ENCODE assay signal across 1 cellular context in the genomic region with DNA sequence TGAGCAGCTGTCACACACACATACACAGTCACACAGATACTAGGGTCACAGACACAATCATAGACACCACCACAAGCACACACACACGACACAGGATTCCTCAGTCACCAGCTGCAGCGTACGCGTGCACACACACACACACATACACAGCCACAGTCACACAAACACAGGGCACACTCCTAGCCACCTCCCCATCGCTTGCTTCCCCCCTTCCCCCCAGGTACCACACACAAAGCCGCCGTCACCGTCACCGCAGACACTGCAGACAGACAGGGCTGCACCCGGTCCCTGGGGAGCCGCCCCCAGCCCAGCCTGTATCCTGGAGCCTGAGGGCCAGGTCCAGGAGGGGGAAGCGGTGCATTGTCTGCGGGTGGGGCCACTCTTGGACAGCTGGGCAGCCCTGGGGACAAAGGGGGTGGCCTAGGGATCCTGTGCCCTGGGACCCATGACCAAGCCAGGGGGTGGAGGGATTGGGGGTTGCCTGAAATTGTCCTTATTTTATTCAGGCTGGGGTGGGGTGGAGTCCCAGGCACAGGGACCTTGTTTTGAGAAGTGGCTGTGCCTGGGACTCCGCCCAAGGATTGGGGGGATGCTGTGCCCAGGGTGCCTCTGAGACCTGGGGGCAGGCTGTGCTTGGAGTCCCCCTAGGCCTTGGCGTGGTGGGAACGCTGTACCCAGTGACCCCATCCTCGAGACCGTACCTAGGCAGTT.
TF ChIP-seq lines count a peak whose summit lies in the region.

No MANE protein-coding gene starts in this region.

TF ChIP-seq in K562, 482 proteins besides CTCF, POLR2A, EP300 and RAD21 (continued from another document and continues in another):
- TF ChIP-seq, protein P1, sequence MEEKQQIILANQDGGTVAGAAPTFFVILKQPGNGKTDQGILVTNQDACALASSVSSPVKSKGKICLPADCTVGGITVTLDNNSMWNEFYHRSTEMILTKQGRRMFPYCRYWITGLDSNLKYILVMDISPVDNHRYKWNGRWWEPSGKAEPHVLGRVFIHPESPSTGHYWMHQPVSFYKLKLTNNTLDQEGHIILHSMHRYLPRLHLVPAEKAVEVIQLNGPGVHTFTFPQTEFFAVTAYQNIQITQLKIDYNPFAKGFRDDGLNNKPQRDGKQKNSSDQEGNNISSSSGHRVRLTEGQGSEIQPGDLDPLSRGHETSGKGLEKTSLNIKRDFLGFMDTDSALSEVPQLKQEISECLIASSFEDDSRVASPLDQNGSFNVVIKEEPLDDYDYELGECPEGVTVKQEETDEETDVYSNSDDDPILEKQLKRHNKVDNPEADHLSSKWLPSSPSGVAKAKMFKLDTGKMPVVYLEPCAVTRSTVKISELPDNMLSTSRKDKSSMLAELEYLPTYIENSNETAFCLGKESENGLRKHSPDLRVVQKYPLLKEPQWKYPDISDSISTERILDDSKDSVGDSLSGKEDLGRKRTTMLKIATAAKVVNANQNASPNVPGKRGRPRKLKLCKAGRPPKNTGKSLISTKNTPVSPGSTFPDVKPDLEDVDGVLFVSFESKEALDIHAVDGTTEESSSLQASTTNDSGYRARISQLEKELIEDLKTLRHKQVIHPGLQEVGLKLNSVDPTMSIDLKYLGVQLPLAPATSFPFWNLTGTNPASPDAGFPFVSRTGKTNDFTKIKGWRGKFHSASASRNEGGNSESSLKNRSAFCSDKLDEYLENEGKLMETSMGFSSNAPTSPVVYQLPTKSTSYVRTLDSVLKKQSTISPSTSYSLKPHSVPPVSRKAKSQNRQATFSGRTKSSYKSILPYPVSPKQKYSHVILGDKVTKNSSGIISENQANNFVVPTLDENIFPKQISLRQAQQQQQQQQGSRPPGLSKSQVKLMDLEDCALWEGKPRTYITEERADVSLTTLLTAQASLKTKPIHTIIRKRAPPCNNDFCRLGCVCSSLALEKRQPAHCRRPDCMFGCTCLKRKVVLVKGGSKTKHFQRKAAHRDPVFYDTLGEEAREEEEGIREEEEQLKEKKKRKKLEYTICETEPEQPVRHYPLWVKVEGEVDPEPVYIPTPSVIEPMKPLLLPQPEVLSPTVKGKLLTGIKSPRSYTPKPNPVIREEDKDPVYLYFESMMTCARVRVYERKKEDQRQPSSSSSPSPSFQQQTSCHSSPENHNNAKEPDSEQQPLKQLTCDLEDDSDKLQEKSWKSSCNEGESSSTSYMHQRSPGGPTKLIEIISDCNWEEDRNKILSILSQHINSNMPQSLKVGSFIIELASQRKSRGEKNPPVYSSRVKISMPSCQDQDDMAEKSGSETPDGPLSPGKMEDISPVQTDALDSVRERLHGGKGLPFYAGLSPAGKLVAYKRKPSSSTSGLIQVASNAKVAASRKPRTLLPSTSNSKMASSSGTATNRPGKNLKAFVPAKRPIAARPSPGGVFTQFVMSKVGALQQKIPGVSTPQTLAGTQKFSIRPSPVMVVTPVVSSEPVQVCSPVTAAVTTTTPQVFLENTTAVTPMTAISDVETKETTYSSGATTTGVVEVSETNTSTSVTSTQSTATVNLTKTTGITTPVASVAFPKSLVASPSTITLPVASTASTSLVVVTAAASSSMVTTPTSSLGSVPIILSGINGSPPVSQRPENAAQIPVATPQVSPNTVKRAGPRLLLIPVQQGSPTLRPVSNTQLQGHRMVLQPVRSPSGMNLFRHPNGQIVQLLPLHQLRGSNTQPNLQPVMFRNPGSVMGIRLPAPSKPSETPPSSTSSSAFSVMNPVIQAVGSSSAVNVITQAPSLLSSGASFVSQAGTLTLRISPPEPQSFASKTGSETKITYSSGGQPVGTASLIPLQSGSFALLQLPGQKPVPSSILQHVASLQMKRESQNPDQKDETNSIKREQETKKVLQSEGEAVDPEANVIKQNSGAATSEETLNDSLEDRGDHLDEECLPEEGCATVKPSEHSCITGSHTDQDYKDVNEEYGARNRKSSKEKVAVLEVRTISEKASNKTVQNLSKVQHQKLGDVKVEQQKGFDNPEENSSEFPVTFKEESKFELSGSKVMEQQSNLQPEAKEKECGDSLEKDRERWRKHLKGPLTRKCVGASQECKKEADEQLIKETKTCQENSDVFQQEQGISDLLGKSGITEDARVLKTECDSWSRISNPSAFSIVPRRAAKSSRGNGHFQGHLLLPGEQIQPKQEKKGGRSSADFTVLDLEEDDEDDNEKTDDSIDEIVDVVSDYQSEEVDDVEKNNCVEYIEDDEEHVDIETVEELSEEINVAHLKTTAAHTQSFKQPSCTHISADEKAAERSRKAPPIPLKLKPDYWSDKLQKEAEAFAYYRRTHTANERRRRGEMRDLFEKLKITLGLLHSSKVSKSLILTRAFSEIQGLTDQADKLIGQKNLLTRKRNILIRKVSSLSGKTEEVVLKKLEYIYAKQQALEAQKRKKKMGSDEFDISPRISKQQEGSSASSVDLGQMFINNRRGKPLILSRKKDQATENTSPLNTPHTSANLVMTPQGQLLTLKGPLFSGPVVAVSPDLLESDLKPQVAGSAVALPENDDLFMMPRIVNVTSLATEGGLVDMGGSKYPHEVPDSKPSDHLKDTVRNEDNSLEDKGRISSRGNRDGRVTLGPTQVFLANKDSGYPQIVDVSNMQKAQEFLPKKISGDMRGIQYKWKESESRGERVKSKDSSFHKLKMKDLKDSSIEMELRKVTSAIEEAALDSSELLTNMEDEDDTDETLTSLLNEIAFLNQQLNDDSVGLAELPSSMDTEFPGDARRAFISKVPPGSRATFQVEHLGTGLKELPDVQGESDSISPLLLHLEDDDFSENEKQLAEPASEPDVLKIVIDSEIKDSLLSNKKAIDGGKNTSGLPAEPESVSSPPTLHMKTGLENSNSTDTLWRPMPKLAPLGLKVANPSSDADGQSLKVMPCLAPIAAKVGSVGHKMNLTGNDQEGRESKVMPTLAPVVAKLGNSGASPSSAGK (IDR thresholded peaks at IDR 0.05), result no peak
- TF ChIP-seq ZKSCAN3 (CRISPR knock-in tag; IDR thresholded peaks at IDR 0.05), result no peak
- TF ChIP-seq TAF7 (tag; IDR thresholded peaks at IDR 0.05), result no peak
- TF ChIP-seq PML (IDR thresholded peaks at IDR 0.05; ENCODE audit: low read length), result no peak
- no peak for TF ChIP-seq RCOR1 (IDR thresholded peaks at IDR 0.05; ENCODE audit: borderline replicate concordance in 1 of 2, low read depth in 2 of 2, low read length in 2 of 2)
- TF ChIP-seq CBFA2T2 (conservative IDR thresholded peaks at IDR 0.05), result no peak
- TF ChIP-seq ZNF561 (CRISPR knock-in tag; conservative IDR thresholded peaks at IDR 0.05), result no peak
- TF ChIP-seq FIP1L1 (IDR thresholded peaks at IDR 0.05; ENCODE audit: low read depth, low read length, poor library complexity, severe bottlenecking), result peak; percentile 52
- TF ChIP-seq ZSCAN29 (IDR thresholded peaks at IDR 0.05), result no peak
- TF ChIP-seq ZBTB17 (CRISPR knock-in tag; IDR thresholded peaks at IDR 0.05), result no peak
- TF ChIP-seq, protein P2, sequence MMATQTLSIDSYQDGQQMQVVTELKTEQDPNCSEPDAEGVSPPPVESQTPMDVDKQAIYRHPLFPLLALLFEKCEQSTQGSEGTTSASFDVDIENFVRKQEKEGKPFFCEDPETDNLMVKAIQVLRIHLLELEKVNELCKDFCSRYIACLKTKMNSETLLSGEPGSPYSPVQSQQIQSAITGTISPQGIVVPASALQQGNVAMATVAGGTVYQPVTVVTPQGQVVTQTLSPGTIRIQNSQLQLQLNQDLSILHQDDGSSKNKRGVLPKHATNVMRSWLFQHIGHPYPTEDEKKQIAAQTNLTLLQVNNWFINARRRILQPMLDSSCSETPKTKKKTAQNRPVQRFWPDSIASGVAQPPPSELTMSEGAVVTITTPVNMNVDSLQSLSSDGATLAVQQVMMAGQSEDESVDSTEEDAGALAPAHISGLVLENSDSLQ (IDR thresholded peaks at IDR 0.05), result 0 out of 2 replicates have a peak, but pooled peaks have one; percentile 30
- TF ChIP-seq DNMT1 (IDR thresholded peaks at IDR 0.05), result no peak
- TF ChIP-seq CXXC5 (CRISPR knock-in tag; IDR thresholded peaks at IDR 0.05), result 0 out of 2 replicates have a peak, but pooled peaks have one; percentile 6
- TF ChIP-seq, protein P3, sequence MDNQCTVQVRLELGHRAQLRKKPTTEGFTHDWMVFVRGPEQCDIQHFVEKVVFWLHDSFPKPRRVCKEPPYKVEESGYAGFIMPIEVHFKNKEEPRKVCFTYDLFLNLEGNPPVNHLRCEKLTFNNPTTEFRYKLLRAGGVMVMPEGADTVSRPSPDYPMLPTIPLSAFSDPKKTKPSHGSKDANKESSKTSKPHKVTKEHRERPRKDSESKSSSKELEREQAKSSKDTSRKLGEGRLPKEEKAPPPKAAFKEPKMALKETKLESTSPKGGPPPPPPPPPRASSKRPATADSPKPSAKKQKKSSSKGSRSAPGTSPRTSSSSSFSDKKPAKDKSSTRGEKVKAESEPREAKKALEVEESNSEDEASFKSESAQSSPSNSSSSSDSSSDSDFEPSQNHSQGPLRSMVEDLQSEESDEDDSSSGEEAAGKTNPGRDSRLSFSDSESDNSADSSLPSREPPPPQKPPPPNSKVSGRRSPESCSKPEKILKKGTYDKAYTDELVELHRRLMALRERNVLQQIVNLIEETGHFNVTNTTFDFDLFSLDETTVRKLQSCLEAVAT (IDR thresholded peaks at IDR 0.05), result peak; percentile 26 to 63; a peak in 3 of 4 replicates
- TF ChIP-seq, protein P4, sequence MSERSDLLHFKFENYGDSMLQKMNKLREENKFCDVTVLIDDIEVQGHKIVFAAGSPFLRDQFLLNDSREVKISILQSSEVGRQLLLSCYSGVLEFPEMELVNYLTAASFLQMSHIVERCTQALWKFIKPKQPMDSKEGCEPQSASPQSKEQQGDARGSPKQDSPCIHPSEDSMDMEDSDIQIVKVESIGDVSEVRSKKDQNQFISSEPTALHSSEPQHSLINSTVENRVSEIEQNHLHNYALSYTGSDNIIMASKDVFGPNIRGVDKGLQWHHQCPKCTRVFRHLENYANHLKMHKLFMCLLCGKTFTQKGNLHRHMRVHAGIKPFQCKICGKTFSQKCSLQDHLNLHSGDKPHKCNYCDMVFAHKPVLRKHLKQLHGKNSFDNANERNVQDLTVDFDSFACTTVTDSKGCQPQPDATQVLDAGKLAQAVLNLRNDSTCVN (CRISPR knock-in tag; IDR thresholded peaks at IDR 0.05), result peak; percentile 86; the same call in 1 of the 2 replicates
- peak; percentile 68 for TF ChIP-seq POLR2G (IDR thresholded peaks at IDR 0.05; ENCODE audit: low read depth, low read length)
- TF ChIP-seq CREBBP (IDR thresholded peaks at IDR 0.05; ENCODE audit: low read depth, low read length), result no peak
- TF ChIP-seq, protein P5, sequence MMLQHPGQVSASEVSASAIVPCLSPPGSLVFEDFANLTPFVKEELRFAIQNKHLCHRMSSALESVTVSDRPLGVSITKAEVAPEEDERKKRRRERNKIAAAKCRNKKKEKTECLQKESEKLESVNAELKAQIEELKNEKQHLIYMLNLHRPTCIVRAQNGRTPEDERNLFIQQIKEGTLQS (IDR thresholded peaks at IDR 0.05), result no peak
- TF ChIP-seq, protein P5 (CRISPR knock-in tag; conservative IDR thresholded peaks at IDR 0.05), result no peak
- 0 out of 2 replicates have a peak, but pooled peaks have one; percentile 31 for TF ChIP-seq SMARCE1 (IDR thresholded peaks at IDR 0.05)
- TF ChIP-seq, protein P6, sequence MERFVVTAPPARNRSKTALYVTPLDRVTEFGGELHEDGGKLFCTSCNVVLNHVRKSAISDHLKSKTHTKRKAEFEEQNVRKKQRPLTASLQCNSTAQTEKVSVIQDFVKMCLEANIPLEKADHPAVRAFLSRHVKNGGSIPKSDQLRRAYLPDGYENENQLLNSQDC (CRISPR knock-in tag; IDR thresholded peaks at IDR 0.05), result no peak
- TF ChIP-seq, protein P7, sequence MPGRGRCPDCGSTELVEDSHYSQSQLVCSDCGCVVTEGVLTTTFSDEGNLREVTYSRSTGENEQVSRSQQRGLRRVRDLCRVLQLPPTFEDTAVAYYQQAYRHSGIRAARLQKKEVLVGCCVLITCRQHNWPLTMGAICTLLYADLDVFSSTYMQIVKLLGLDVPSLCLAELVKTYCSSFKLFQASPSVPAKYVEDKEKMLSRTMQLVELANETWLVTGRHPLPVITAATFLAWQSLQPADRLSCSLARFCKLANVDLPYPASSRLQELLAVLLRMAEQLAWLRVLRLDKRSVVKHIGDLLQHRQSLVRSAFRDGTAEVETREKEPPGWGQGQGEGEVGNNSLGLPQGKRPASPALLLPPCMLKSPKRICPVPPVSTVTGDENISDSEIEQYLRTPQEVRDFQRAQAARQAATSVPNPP (IDR thresholded peaks at IDR 0.05; ENCODE audit: borderline replicate concordance, insufficient read depth, insufficient read length), result no peak
- TF ChIP-seq MYC (IDR thresholded peaks at IDR 0.05; ENCODE audit: low read depth, low read length), result no peak
- no peak for TF ChIP-seq MYC (CRISPR knock-in tag; IDR thresholded peaks at IDR 0.05; ENCODE audit: borderline replicate concordance, low read depth)
- TF ChIP-seq SMAD2 (IDR thresholded peaks at IDR 0.05; ENCODE audit: low read depth, low read length), result no peak
- TF ChIP-seq, protein P8, sequence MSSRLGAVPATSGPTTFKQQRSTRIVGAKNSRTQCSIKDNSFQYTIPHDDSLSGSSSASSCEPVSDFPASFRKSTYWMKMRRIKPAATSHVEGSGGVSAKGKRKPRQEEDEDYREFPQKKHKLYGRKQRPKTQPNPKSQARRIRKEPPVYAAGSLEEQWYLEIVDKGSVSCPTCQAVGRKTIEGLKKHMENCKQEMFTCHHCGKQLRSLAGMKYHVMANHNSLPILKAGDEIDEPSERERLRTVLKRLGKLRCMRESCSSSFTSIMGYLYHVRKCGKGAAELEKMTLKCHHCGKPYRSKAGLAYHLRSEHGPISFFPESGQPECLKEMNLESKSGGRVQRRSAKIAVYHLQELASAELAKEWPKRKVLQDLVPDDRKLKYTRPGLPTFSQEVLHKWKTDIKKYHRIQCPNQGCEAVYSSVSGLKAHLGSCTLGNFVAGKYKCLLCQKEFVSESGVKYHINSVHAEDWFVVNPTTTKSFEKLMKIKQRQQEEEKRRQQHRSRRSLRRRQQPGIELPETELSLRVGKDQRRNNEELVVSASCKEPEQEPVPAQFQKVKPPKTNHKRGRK (tag; IDR thresholded peaks at IDR 0.05), result no peak
- no peak for TF ChIP-seq ZKSCAN8 (CRISPR knock-in tag; IDR thresholded peaks at IDR 0.05)
- no peak for TF ChIP-seq SP2 (IDR thresholded peaks at IDR 0.05; ENCODE audit: extremely low read depth, low read depth, low read length, poor library complexity, severe bottlenecking)
- TF ChIP-seq ARID1B (IDR thresholded peaks at IDR 0.05), result peak; percentile 34; the same call in 1 of the 2 replicates
- no peak for TF ChIP-seq ZFPM2 (CRISPR knock-in tag; IDR thresholded peaks at IDR 0.05)
- no peak for TF ChIP-seq ZNF507 (tag; conservative IDR thresholded peaks at IDR 0.05)
- no peak for TF ChIP-seq TCF7L2 (IDR thresholded peaks at IDR 0.05; ENCODE audit: low read depth, low read length)
- TF ChIP-seq, protein P9, sequence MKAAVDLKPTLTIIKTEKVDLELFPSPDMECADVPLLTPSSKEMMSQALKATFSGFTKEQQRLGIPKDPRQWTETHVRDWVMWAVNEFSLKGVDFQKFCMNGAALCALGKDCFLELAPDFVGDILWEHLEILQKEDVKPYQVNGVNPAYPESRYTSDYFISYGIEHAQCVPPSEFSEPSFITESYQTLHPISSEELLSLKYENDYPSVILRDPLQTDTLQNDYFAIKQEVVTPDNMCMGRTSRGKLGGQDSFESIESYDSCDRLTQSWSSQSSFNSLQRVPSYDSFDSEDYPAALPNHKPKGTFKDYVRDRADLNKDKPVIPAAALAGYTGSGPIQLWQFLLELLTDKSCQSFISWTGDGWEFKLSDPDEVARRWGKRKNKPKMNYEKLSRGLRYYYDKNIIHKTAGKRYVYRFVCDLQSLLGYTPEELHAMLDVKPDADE (conservative IDR thresholded peaks at IDR 0.05; ENCODE audit: control insufficient read depth, low read depth, low read length), result 0 out of 2 replicates have a peak, but pooled peaks have one; percentile 9
- TF ChIP-seq MYBL2 (IDR thresholded peaks at IDR 0.05; ENCODE audit: low read depth), result no peak
- no peak for TF ChIP-seq MYBL2 (CRISPR knock-in tag; IDR thresholded peaks at IDR 0.05; ENCODE audit: borderline replicate concordance)
- TF ChIP-seq ILF3 (IDR thresholded peaks at IDR 0.05; ENCODE audit: borderline replicate concordance), result no peak
- no peak for TF ChIP-seq RBM22 (IDR thresholded peaks at IDR 0.05; ENCODE audit: low read depth, low read length, poor library complexity, severe bottlenecking)
